In genomic region chr17:81517339-81518112, GRCh38 we compare ENCODE assay signal across 8 cellular contexts. TPM values are rescaled to one million over a fixed set of nuclear protein-coding genes. Genes with fewer than 3 reads are reported as not detected.
A peak's percentile ranks its signal among the peaks of the same experiment; 100 is the strongest.
DNase-seq lines count a peak whose midpoint lies in the region; ATAC-seq and TF ChIP-seq lines count a peak whose summit lies in the region.

No MANE protein-coding gene starts in this region.

- TF ChIP-seq CTCF in GM13977 (IDR thresholded peaks at IDR 0.05; ENCODE audit: extremely low read depth, insufficient read depth, missing control alignments) (no peak), SU-DHL-6 (IDR thresholded peaks at IDR 0.05; ENCODE audit: insufficient read depth, low read length, poor library complexity, severe bottlenecking) (no peak), uterus (IDR thresholded peaks at IDR 0.05) (no peak)

- in situ Hi-C loops in GM13977 (cut with MboI; ENCODE audit: low pct_unique_long_range_greater_than_20kb, low sequenced_read_pairs, unreplicated experiment), result no loop called here

- TF ChIP-seq POLR2A in uterus (IDR thresholded peaks at IDR 0.05), result no peak

- H3K27ac ChIP-seq in SU-DHL-6 (ENCODE audit: low read depth, low read length) (peak overlapping the region; percentile 95), uterus (peak overlapping the region; percentile 97 to 100)

- no peaks in the 10 kb centered on the region for H3K9me3 ChIP-seq in SU-DHL-6 (ENCODE audit: insufficient read depth, low read length)
- no peaks in the 10 kb centered on the region for H3K9me3 ChIP-seq in uterus

- ATAC-seq in HG02678 (IDR thresholded peaks at IDR 0.05; ENCODE audit: unreplicated experiment), result peak; percentile 30

- H3K4me1 ChIP-seq in uterus, result peaks cover 3 to 25% of the 10 kb centered on the region in 2 donors

- no peaks in the 10 kb centered on the region for H4K20me1 ChIP-seq in SU-DHL-6 (ENCODE audit: low read depth, low read length)

- no peaks in the 10 kb centered on the region for H3K27me3 ChIP-seq in SU-DHL-6 (ENCODE audit: low read length)
- no peaks in the 10 kb centered on the region for H3K27me3 ChIP-seq in uterus

- no peaks in the 10 kb centered on the region for H3K9me2 ChIP-seq in SU-DHL-6 (replicated peaks; ENCODE audit: insufficient read depth, low read length)

- intact Hi-C loops in uterus (cut with DNase I; ENCODE audit: low total_unique reads), result no loop called here

- DNase-seq in GM13977 (ENCODE audit: low spot score) (peak; percentile 93), uterus (peak; percentile 31 to 40), A172 (ENCODE audit: low spot score) (no peak), NCI-H1694 (lab: John Stamatoyannopoulos, UW) (no peak), COR-L47 (lab: John Stamatoyannopoulos, UW) (no peak)

- H3K79me2 ChIP-seq in SU-DHL-6 (ENCODE audit: insufficient read depth, low read length), result peaks cover under 1% of the 10 kb centered on the region; the same call in 1 of the 2 replicates

- H3F3A ChIP-seq in SU-DHL-6 (ENCODE audit: insufficient read depth), result peaks cover 53% of the 10 kb centered on the region

- H2AFZ ChIP-seq in SU-DHL-6 (ENCODE audit: low read depth, low read length, severe bottlenecking), result no peak overlapping the region

- H3K4me2 ChIP-seq in SU-DHL-6 (ENCODE audit: low read depth, low read length, poor library complexity, severe bottlenecking), result peak overlapping the region; percentile 71

- H3K4me3 ChIP-seq in SU-DHL-6 (ENCODE audit: insufficient read depth, low read length, poor library complexity, severe bottlenecking) (peak overlapping the region; percentile 25), iPS-11a (ENCODE audit: low read depth, low read length) (peak overlapping the region; percentile 8), uterus (peak overlapping the region; percentile 77 to 98)

- H3K36me3 ChIP-seq in SU-DHL-6 (ENCODE audit: low read length) (no peaks in the 10 kb centered on the region), uterus (no peaks in the 10 kb centered on the region)

- peak overlapping the region; percentile 89 for H3K9ac ChIP-seq in SU-DHL-6 (ENCODE audit: low read length)

RNA-seq across cellular contexts. Expression of gene ACTG1, which starts 4.9 kb away (rescaled TPM):
- total RNA-seq in uterus, result 1,000 to 10,000 TPM; 1,023 to 5,472 (median 2,159) TPM
- 5,134 and 6,456 TPM in 2 replicates for total RNA-seq in A172 (2014; rRNA removed; shearing (Covaris generic))

RNA-seq across cellular contexts. Expression of gene FSCN2, which starts 10.7 kb away (rescaled TPM):
- total RNA-seq in uterus, result 1 to 10 TPM in 2 of 4 donors, not detected in 2; 5.0 to 7.4 TPM
- 0.81 and 1.7 TPM in 2 replicates for total RNA-seq in A172 (2014; rRNA removed; shearing (Covaris generic))

RNA-seq across cellular contexts. Expression of gene FAAP100, which starts 34.6 kb away (rescaled TPM):
- total RNA-seq in uterus, result 10 to 100 TPM in 2 of 4 donors, 1 to 10 TPM in 2; 3.5 to 31.2 (median 17.3) TPM
- total RNA-seq in A172 (2014; rRNA removed; shearing (Covaris generic)), result 29.7 and 39.9 TPM in 2 replicates

Comparison
In these comparisons a context has a peak if more than half of its experiments do, and no peak if none do; other contexts are left out.
1. DNase-seq: peak in GM13977 (single experiment) and uterus (2 of 2); none in A172 (single experiment), NCI-H1694 (single experiment) and COR-L47 (single experiment).
2. H3K4me3 ChIP-seq: peak in every context shown above with its lines; median percentile 88 in uterus; 25 in SU-DHL-6; 8 in iPS-11a.